Comparison of ENCODE assay signal across 18 cellular contexts in genomic region chr17:4014148-4014927, GRCh38. TPM values are rescaled to one million over a fixed set of nuclear protein-coding genes. Genes with fewer than 3 reads are reported as not detected.
DNase-seq lines count a peak whose midpoint lies in the region; ATAC-seq and TF ChIP-seq lines count a peak whose summit lies in the region.
"Had no signal": no experiment of that assay in that cellular context is flagged by ENCODE, and none has a peak within 500 bp of the region (broad histone marks: within the 10 kb centered on the region; RNA-seq: fewer than 3 reads in every experiment).

No MANE protein-coding gene starts in this region.

- H2BK15ac ChIP-seq in neuronal stem cell (ENCODE audit: low read length), result no peak overlapping the region

- H3K27ac ChIP-seq in neuronal stem cell (replicated peaks; ENCODE audit: low read length), result no peak overlapping the region
- H3K27ac ChIP-seq: C4-2B had no signal

- no peak overlapping the region for H3K23ac ChIP-seq in neuronal stem cell (ENCODE audit: low read depth, low read length, poor library complexity)

- H3K14ac ChIP-seq in neuronal stem cell (ENCODE audit: low read length), result no peak overlapping the region

- WGBS in neuronal stem cell (ENCODE audit: extremely low coverage in 2 of 2, insufficient read length in 2 of 2, insufficient replicate concordance in 1 of 2), 2 donors, result no CpG with 5 or more reads among the region's 16 CpGs

- no peaks in the 10 kb centered on the region for H3K9me3 Mint-ChIP-seq in progenitor cell of endocrine pancreas (ENCODE audit: low read depth)

- H3K4me1 Mint-ChIP-seq in T-helper 17 cell, result peaks cover 2% of the 10 kb centered on the region
- no peaks in the 10 kb centered on the region for H3K4me1 Mint-ChIP-seq in progenitor cell of endocrine pancreas (ENCODE audit: low read depth)

- H2BK5ac ChIP-seq in neuronal stem cell (ENCODE audit: low read length), result no peak overlapping the region

- H3K18ac ChIP-seq in neuronal stem cell (ENCODE audit: low read length), result no peak overlapping the region

- no peak for TF ChIP-seq CTCF in progenitor cell of endocrine pancreas (IDR thresholded peaks at IDR 0.05; ENCODE audit: unreplicated experiment)

- no peak overlapping the region for H2AFZ ChIP-seq in neuronal stem cell (ENCODE audit: low read length)

- H3K27me3 ChIP-seq in neuronal stem cell (ENCODE audit: control insufficient read depth in 3 of 3, insufficient read depth in 3 of 3, low read depth in 1 of 3, low read length in 3 of 3), result no peaks in the 10 kb centered on the region

- DNase-seq in HuH-7 (ENCODE audit: low spot score) (peak; percentile 39), T-helper 17 cell (no peak), left kidney (ENCODE audit: low read depth, low spot score) (peak; percentile 59), progenitor cell of endocrine pancreas (ENCODE audit: low spot score, unreplicated experiment) (no peak), SIG-M5 treated with dmso at 0.1 percent for 504 hours (lab: John Stamatoyannopoulos, UW; ENCODE audit: unreplicated experiment) (no peak), cerebellar nuclear complex (lab: John Stamatoyannopoulos, UW) (no peak), neuronal stem cell (ENCODE audit: low spot score) (no peak)
- DNase-seq: COR-L47; GF-D8; NCI-H1105; NCI-H1694 treated with DMSO at 0.1 percent for 48 hours; NCI-H446; NCI-H69; NK-92 treated with Interleukin-12 subunit alpha and Interleukin-12 subunit beta, amount 100 ng/mL, for 24 hours; OCI-M1; SIG-M5 had no signal

- no peak overlapping the region for H4K8ac ChIP-seq in neuronal stem cell (ENCODE audit: low read depth, low read length)

- peaks cover 27 to 85% of the 10 kb centered on the region in 2 donors for H3K36me3 ChIP-seq in neuronal stem cell (replicated peaks in 1 of 2; ENCODE audit: control insufficient read depth in 2 of 2, insufficient read depth in 2 of 2, low read length in 2 of 2)

- H3K27me3 Mint-ChIP-seq in T-helper 17 cell (no peaks in the 10 kb centered on the region), progenitor cell of endocrine pancreas (no peaks in the 10 kb centered on the region)

- ATAC-seq in T-helper 17 cell (no peak), GM21423 (IDR thresholded peaks at IDR 0.05; ENCODE audit: unreplicated experiment) (no peak)

- peaks cover 11% of the 10 kb centered on the region for H3K36me3 Mint-ChIP-seq in T-helper 17 cell (ENCODE audit: low read depth)
- peaks cover 30% of the 10 kb centered on the region for H3K36me3 Mint-ChIP-seq in progenitor cell of endocrine pancreas (ENCODE audit: insufficient read depth)

- no peaks in the 10 kb centered on the region for H3K4me1 ChIP-seq in neuronal stem cell (ENCODE audit: control insufficient read depth in 2 of 2, insufficient read depth in 1 of 2, low read depth in 1 of 2, low read length in 2 of 2)

- no peak overlapping the region for H3K4me2 ChIP-seq in neuronal stem cell (ENCODE audit: insufficient read depth, low read length, poor library complexity, severe bottlenecking)

- H3K79me1 ChIP-seq in neuronal stem cell (ENCODE audit: low read depth, low read length), result no peaks in the 10 kb centered on the region

- H3K9ac ChIP-seq in neuronal stem cell (ENCODE audit: low read depth, low read length, poor library complexity), result no peak overlapping the region

- no peak overlapping the region for H3K4me3 Mint-ChIP-seq in T-helper 17 cell
- no peak overlapping the region for H3K4me3 Mint-ChIP-seq in progenitor cell of endocrine pancreas (ENCODE audit: low read depth)

- no peak overlapping the region for H2AK5ac ChIP-seq in neuronal stem cell (ENCODE audit: low read depth, low read length)

- H3K4ac ChIP-seq in neuronal stem cell (ENCODE audit: low read length), result no peak overlapping the region

- no peaks in the 10 kb centered on the region for H3K9me3 ChIP-seq in T-helper 17 cell (ENCODE audit: control insufficient read depth, low read length, poor library complexity, severe bottlenecking)
- H3K9me3 ChIP-seq in neuronal stem cell (replicated peaks in 1 of 2; ENCODE audit: control insufficient read depth in 2 of 2, insufficient read depth in 1 of 2, low read depth in 1 of 2, low read length in 2 of 2), result peaks cover 0 to 2% of the 10 kb centered on the region in 2 donors

- no peak overlapping the region for H4K91ac ChIP-seq in neuronal stem cell (ENCODE audit: low read depth, low read length, poor library complexity)

- H3K4me3 ChIP-seq in neuronal stem cell (ENCODE audit: low read length in 2 of 2), result no peak overlapping the region

- H3K27ac Mint-ChIP-seq in T-helper 17 cell (peak overlapping the region; percentile 57), progenitor cell of endocrine pancreas (peak overlapping the region; percentile 3)

- no peak overlapping the region for H2BK12ac ChIP-seq in neuronal stem cell (ENCODE audit: low read length)

- no peak overlapping the region for H2BK120ac ChIP-seq in neuronal stem cell (ENCODE audit: low read depth, low read length)

RNA-seq across cellular contexts. Expression of gene ATP2A3, which starts 50.1 kb away (rescaled TPM):
- total RNA-seq in T-helper 17 cell, result 100 to 1,000 TPM; 279 to 298 TPM
- total RNA-seq in progenitor cell of endocrine pancreas, result 54.0 and 59.2 TPM in 2 replicates
- polyA plus RNA-seq in neuronal stem cell (2013, experiment 1 of 2), result 1.7 TPM
- polyA plus RNA-seq in neuronal stem cell (2013, experiment 2 of 2), result 2.6 TPM

Comparison
In these comparisons a context has a peak if more than half of its experiments do, and no peak if none do; other contexts are left out.
1. DNase-seq: peak in HuH-7 (single experiment) and left kidney (single experiment); none in T-helper 17 cell (0 of 3), progenitor cell of endocrine pancreas (single experiment), SIG-M5 treated with dmso at 0.1 percent for 504 hours (single experiment), cerebellar nuclear complex (0 of 2) and neuronal stem cell (single experiment).